ENCODE assay signal across 21 cellular contexts in the genomic region with DNA sequence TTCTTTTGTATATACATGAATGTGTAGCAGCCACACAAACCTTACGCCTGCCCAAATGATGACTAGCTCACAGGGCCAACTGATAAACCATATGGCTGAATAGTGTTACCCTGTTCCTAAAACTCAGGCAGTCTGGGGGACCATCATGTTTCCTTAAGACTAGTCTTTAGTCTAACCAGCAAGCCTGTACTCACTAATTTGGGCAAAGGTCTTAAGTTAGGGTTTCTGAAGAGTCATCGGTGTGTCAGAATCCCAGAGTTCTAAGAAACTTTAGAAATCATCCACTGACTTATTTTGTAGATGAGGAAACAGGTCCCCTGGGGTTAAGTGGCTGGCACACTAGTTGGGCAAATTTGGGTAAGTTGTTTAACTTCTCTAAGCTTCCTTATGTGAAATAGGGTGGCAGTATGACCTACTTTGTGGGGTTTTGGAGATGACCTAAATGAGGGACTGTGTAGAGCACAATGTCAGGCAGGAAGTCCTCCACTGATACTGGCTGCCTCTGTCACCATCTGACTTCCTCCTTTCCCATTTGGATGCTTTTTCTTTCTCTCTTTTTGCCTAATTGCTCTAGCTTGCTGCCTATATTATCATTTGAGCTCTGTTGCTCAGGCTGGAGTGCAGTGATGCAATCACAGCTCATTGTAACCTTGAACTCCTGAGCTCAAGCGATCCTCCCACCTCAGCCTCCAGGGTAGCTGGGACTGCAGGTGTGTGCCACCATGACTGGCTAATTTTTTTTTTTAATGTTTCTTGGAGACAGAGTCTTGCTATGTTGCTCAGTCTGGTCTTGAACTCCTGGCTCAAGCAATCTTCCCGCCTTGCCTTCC. TPM values are rescaled to one million over a fixed set of nuclear protein-coding genes. Genes with fewer than 3 reads are reported as not detected.
DNase-seq lines count a peak whose midpoint lies in the region; ATAC-seq, FAIRE-seq and TF ChIP-seq lines count a peak whose summit lies in the region.
"Had no signal": no experiment of that assay in that cellular context is flagged by ENCODE, and none has a peak within 500 bp of the region (broad histone marks: within the 10 kb centered on the region; RNA-seq: fewer than 3 reads in every experiment).

No MANE protein-coding gene starts in this region.

- POLR2A ChIA-PET in HepG2 (lab: Yijun Ruan, JAX): no interaction called here

- no peak overlapping the region for H3K4me2 ChIP-seq in HepG2 (ENCODE audit: low read depth, low read length)

- H3K79me2 ChIP-seq in HepG2 (ENCODE audit: insufficient read depth, low read length): no peaks in the 10 kb centered on the region

- WGBS in HepG2 (ENCODE audit: low lambda C conversion rate): 21% methylated on average over 4 of the region's 4 CpGs

- CTCF ChIA-PET in HepG2 (lab: Yijun Ruan, JAX; ENCODE audit: low intra/inter-chr PET ratio, low total read pairs): no interaction called here

- peak overlapping the region; percentile 53 for H3K27ac ChIP-seq in HL-60 (replicated peaks)
- no peak overlapping the region for H3K27ac ChIP-seq in HepG2 (ENCODE audit: extremely low read length, insufficient read depth, low read length)
- H3K27ac ChIP-seq in vagina: no peak overlapping the region

- no TSS peak for BruUV-seq in HepG2 (replicated peaks; lab: Mats Ljungman, UMichigan)

- H3K9ac ChIP-seq in HepG2 (ENCODE audit: insufficient read depth, low read depth, low read length): no peak overlapping the region

- in situ Hi-C loops in HepG2 (cut with HindIII; ENCODE audit: extremely low pct_ligation_motif_present, low pct_unique_long_range_greater_than_20kb): no loop called here

- H3K4me3 ChIP-seq in HL-60 (replicated peaks; ENCODE audit: insufficient read depth, low read length): no peak overlapping the region
- H3K4me3 ChIP-seq in HepG2 (replicated peaks in 1 of 3; ENCODE audit: insufficient read depth in 1 of 3, low read depth in 2 of 3, low read length in 3 of 3): no peak overlapping the region
- H3K4me3 ChIP-seq in vagina: no peak overlapping the region

- peak; percentile 72 for DNase-seq in AML-193 (lab: John Stamatoyannopoulos, UW)
- DNase-seq in HL-60 (ENCODE audit: low read depth in 1 of 2, low spot score in 1 of 2): peak; percentile 90 to 91
- DNase-seq in SKM-1 treated with dmso at 0.1 percent for 144 hours (lab: John Stamatoyannopoulos, UW; ENCODE audit: unreplicated experiment): peak; percentile 92
- no peak for DNase-seq in HepG2 (ENCODE audit: low spot score)
- no peak for DNase-seq in T-helper 9 cell
- DNase-seq in SHP77 treated with DMSO at 0.1 percent for 48 hours (lab: John Stamatoyannopoulos, UW): no peak
- DNase-seq in vagina (ENCODE audit: extremely low spot score in 2 of 2): no peak
- DNase-seq in left ventricle myocardium superior: no peak
- DNase-seq: ACHN; activated effector memory CD4-positive, alpha-beta T cell treated with anti-CD3 and anti-CD28 coated beads, Interleukin-2, amount 50 U/mL, for 16 hours; cerebellar nuclear complex; foreskin fibroblast; GDM1; naive B cell; NCI-H187; stimulated activated CD4-positive, alpha-beta T cell treated with anti-CD3 and anti-CD28 coated beads, Interleukin-12 subunit alpha, Interleukin-12 subunit beta, amount 100 ng/mL, for 4 hours had no signal

- H3K9me3 ChIP-seq in HepG2 (ENCODE audit: low read length) (no peaks in the 10 kb centered on the region), vagina (no peaks in the 10 kb centered on the region)

- ATAC-seq in HepG2 (no peak), left ventricle myocardium superior (no peak)

- no peak for TF ChIP-seq RAD21 in HepG2 (CRISPR knock-in tag; IDR thresholded peaks at IDR 0.05)

- peaks cover 8% of the 10 kb centered on the region for H3K4me1 ChIP-seq in HepG2 (ENCODE audit: insufficient read depth, low read length)
- no peaks in the 10 kb centered on the region for H3K4me1 ChIP-seq in vagina

- no peak for FAIRE-seq in HepG2 (lab: Jason Lieb, UNC)
- FAIRE-seq: D721Med had no signal

- H3K27me3 ChIP-seq in HL-60 (ENCODE audit: insufficient read depth, poor library complexity, severe bottlenecking) (no peaks in the 10 kb centered on the region), HepG2 (ENCODE audit: control insufficient read depth in 1 of 2, insufficient read depth in 2 of 2, low read length in 2 of 2) (peaks cover 0 to 9% of the 10 kb centered on the region in 2 experiments; a peak in 1 of 5 replicates), vagina (no peaks in the 10 kb centered on the region)

- no peak overlapping the region for H2AFZ ChIP-seq in HepG2 (ENCODE audit: low read length)

- TF ChIP-seq EP300 in HepG2 (IDR thresholded peaks at IDR 0.05; ENCODE audit: low read depth in 2 of 2, low read length in 2 of 2): no peak
- TF ChIP-seq EP300 in HepG2 (CRISPR knock-in tag; IDR thresholded peaks at IDR 0.05; ENCODE audit: borderline replicate concordance): no peak

- intact Hi-C loops in HepG2 (cut with micrococcal nuclease; ENCODE audit: unreplicated experiment) (no loop called here), vagina (cut with DNase I) (no loop called here), left ventricle myocardium superior (cut with micrococcal nuclease) (no loop called here)

- H3K36me3 ChIP-seq in HepG2 (replicated peaks in 1 of 2; ENCODE audit: control insufficient read depth in 1 of 2, insufficient read depth in 2 of 2, low read length in 2 of 2) (no peaks in the 10 kb centered on the region), vagina (no peaks in the 10 kb centered on the region)

- no peaks in the 10 kb centered on the region for H4K20me1 ChIP-seq in HepG2 (ENCODE audit: insufficient read depth, low read length)

- TF ChIP-seq CTCF in HL-60 (IDR thresholded peaks at IDR 0.05; ENCODE audit: insufficient read depth, low read length): no peak
- TF ChIP-seq CTCF in HepG2 (CRISPR knock-in tag; IDR thresholded peaks at IDR 0.05): no peak
- TF ChIP-seq CTCF in vagina (IDR thresholded peaks at IDR 0.05): no peak

- TF ChIP-seq POLR2A in HepG2 (IDR thresholded peaks at IDR 0.05; ENCODE audit: insufficient read depth in 1 of 2, low read depth in 2 of 2, low read length in 2 of 2): no peak
- no peak for TF ChIP-seq POLR2A in vagina (IDR thresholded peaks at IDR 0.05)

TF ChIP-seq in HepG2, 621 proteins besides CTCF, POLR2A, EP300 and RAD21 (continues in another document):
- TF ChIP-seq ZNF326 (CRISPR knock-in tag; IDR thresholded peaks at IDR 0.05; ENCODE audit: borderline replicate concordance) (no peak), SP2 (CRISPR knock-in tag; IDR thresholded peaks at IDR 0.05) (no peak), ZNF451 (CRISPR knock-in tag; IDR thresholded peaks at IDR 0.05) (no peak), MAFK (conservative IDR thresholded peaks at IDR 0.05 in 1 of 2, IDR thresholded peaks at IDR 0.05 in 1 of 2; ENCODE audit: low read length in 2 of 2) (no peak), HNF4A (CRISPR knock-in tag; IDR thresholded peaks at IDR 0.05) (peak; percentile 56)

RNA-seq across cellular contexts. Expression of a gene that starts 2.4 kb away (rescaled TPM):
- total RNA-seq in HepG2 (2016; rRNA removed; fragmentation: Illumina TruSeq; extraction: Trizol): not detected in 2 replicates
- total RNA-seq in HepG2 (2016; cell fraction: cytosol; rRNA removed; fragmentation: Illumina TruSeq; extraction: Trizol; ENCODE audit: low read depth): not detected in 2 replicates
- not detected in 2 replicates for total RNA-seq in HepG2 (2016; cell fraction: insoluble cytoplasmic fraction; rRNA removed; fragmentation: Illumina TruSeq; extraction: Trizol)
- total RNA-seq in HepG2 (2016; cell fraction: membrane; rRNA removed; fragmentation: Illumina TruSeq; extraction: Trizol): not detected in 2 replicates
- total RNA-seq in HepG2 (2016; cell fraction: nucleus; rRNA removed; fragmentation: Illumina TruSeq; extraction: Trizol): not detected in 2 replicates
- not detected in 2 replicates for polyA plus RNA-seq in HepG2 (2011; rRNA removed)
- not detected in 2 replicates for polyA plus RNA-seq in HepG2 (2011; cell fraction: cytosol; rRNA removed)
- not detected in 2 replicates for polyA plus RNA-seq in HepG2 (2011; cell fraction: nucleus; rRNA removed)
- not detected in 2 replicates for polyA plus RNA-seq in HepG2 (2012)
- polyA plus RNA-seq in HepG2 (2016; cell fraction: cytosol; fragmentation: Illumina TruSeq; extraction: Trizol; ENCODE audit: low read depth): not detected in 2 replicates
- not detected in 2 replicates for polyA plus RNA-seq in HepG2 (2016; cell fraction: insoluble cytoplasmic fraction; fragmentation: Illumina TruSeq; extraction: Trizol; ENCODE audit: low read depth)
- polyA plus RNA-seq in HepG2 (2016; cell fraction: membrane; fragmentation: Illumina TruSeq; extraction: Trizol; ENCODE audit: low read depth): not detected in 2 replicates
- polyA plus RNA-seq in HepG2 (2016; cell fraction: nucleus; fragmentation: Illumina TruSeq; extraction: Trizol; ENCODE audit: insufficient read depth, low read depth): not detected in 2 replicates
- not detected in 2 replicates for polyA minus RNA-seq in HepG2 (2011; rRNA and poly(A)+ RNA removed; ENCODE audit: low replicate concordance)
- not detected in 2 replicates for polyA minus RNA-seq in HepG2 (2011; cell fraction: cytosol; rRNA and poly(A)+ RNA removed)
- polyA minus RNA-seq in HepG2 (2011; cell fraction: nucleus; rRNA and poly(A)+ RNA removed): not detected in 2 replicates
- not detected for total RNA-seq in vagina
- not detected for total RNA-seq in left ventricle myocardium superior
- total RNA-seq: activated CD8-positive, alpha-beta memory T cell treated with anti-CD3 and anti-CD28 coated beads for 36 hours; H4; pulmonary artery endothelial cell; SK-MEL-5 had no signal

RNA-seq across cellular contexts. Expression of a gene that starts 17.6 kb away (rescaled TPM):
- total RNA-seq in HepG2 (2016; rRNA removed; fragmentation: Illumina TruSeq; extraction: Trizol) (3.0 and 3.4 TPM in 2 replicates), vagina (19.9 TPM), left ventricle myocardium superior (7.3 TPM)
- 0.44 and 0.81 TPM in 2 replicates for total RNA-seq in HepG2 (2016; cell fraction: cytosol; rRNA removed; fragmentation: Illumina TruSeq; extraction: Trizol; ENCODE audit: low read depth)
- 1.9 and 3.8 TPM in 2 replicates for total RNA-seq in HepG2 (2016; cell fraction: insoluble cytoplasmic fraction; rRNA removed; fragmentation: Illumina TruSeq; extraction: Trizol)
- 1.1 and 1.7 TPM in 2 replicates for total RNA-seq in HepG2 (2016; cell fraction: membrane; rRNA removed; fragmentation: Illumina TruSeq; extraction: Trizol)
- 3.5 and 5.2 TPM in 2 replicates for total RNA-seq in HepG2 (2016; cell fraction: nucleus; rRNA removed; fragmentation: Illumina TruSeq; extraction: Trizol)
- polyA plus RNA-seq in HepG2 (2011; rRNA removed): 6.4 and 7.9 TPM in 2 replicates
- 2.8 and 3.2 TPM in 2 replicates for polyA plus RNA-seq in HepG2 (2011; cell fraction: cytosol; rRNA removed)
- polyA plus RNA-seq in HepG2 (2011; cell fraction: nucleus; rRNA removed): 18.1 and 20.8 TPM in 2 replicates
- polyA plus RNA-seq in HepG2 (2012): 3.1 and 3.2 TPM in 2 replicates
- 0.21 and 0.24 TPM in 2 replicates for polyA plus RNA-seq in HepG2 (2016; cell fraction: cytosol; fragmentation: Illumina TruSeq; extraction: Trizol; ENCODE audit: low read depth)
- polyA plus RNA-seq in HepG2 (2016; cell fraction: insoluble cytoplasmic fraction; fragmentation: Illumina TruSeq; extraction: Trizol; ENCODE audit: low read depth): 1.9 and 2.0 TPM in 2 replicates
- polyA plus RNA-seq in HepG2 (2016; cell fraction: membrane; fragmentation: Illumina TruSeq; extraction: Trizol; ENCODE audit: low read depth): 0.40 and 0.56 TPM in 2 replicates
- 11.2 and 13.6 TPM in 2 replicates for polyA plus RNA-seq in HepG2 (2016; cell fraction: nucleus; fragmentation: Illumina TruSeq; extraction: Trizol; ENCODE audit: insufficient read depth, low read depth)
- polyA minus RNA-seq in HepG2 (2011; rRNA and poly(A)+ RNA removed; ENCODE audit: low replicate concordance): 7.4 and 12.3 TPM in 2 replicates
- polyA minus RNA-seq in HepG2 (2011; cell fraction: cytosol; rRNA and poly(A)+ RNA removed): 3.3 and 3.9 TPM in 2 replicates
- polyA minus RNA-seq in HepG2 (2011; cell fraction: nucleus; rRNA and poly(A)+ RNA removed): 17.0 and 17.8 TPM in 2 replicates

Comparison
In these comparisons a context has a peak if more than half of its experiments do, and no peak if none do; other contexts are left out.
1. DNase-seq: peak in AML-193 (2 of 2), HL-60 (2 of 2) and SKM-1 treated with dmso at 0.1 percent for 144 hours (single experiment); none in HepG2 (single experiment), T-helper 9 cell (single experiment), SHP77 treated with DMSO at 0.1 percent for 48 hours (single experiment), vagina (0 of 2) and left ventricle myocardium superior (single experiment).